ENCODE assay signal across 1 cellular context in genomic region chr5:151680156-151680505, GRCh38. TPM values are rescaled to one million over a fixed set of nuclear protein-coding genes. Genes with fewer than 3 reads are reported as not detected.
"Had no signal": no experiment of that assay in that cellular context is flagged by ENCODE, and none has a peak within 500 bp of the region (broad histone marks: within the 10 kb centered on the region; RNA-seq: fewer than 3 reads in every experiment).

No MANE protein-coding gene starts in this region.

RNA-seq across cellular contexts. Expression of gene SPARC, which starts 6.6 kb away (rescaled TPM):
- total RNA-seq: T-helper 2 cell treated with Interferon-gamma antibody and Interleukin-4, amounts not matched to agents 100 ng/mL and 5 ng/mL, for 36 hours had no signal
